In the genomic region with DNA sequence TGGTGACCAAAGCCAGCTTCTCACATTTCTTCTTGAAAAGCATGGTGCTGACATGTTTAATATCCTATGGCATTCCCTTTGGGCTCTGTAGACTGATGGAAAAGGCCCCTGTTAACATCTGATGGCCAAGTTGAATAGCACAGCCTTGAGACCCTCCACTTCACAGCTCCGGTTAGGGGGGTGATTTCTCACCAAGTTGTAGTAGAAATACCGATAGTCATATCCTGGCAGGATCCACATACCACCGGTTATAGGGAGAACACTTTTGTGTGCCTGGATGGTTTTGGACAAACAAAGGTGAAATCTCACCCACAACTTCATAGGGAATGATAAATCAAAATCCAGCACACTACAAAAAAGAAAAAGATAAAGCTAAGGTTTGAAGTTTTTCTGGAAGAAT, we compare ENCODE assay signal across 15 cellular contexts.
DNase-seq lines count a peak whose midpoint lies in the region; ATAC-seq and TF ChIP-seq lines count a peak whose summit lies in the region.
"Had no signal": no experiment of that assay in that cellular context is flagged by ENCODE, and none has a peak within 500 bp of the region (broad histone marks: within the 10 kb centered on the region; RNA-seq: fewer than 3 reads in every experiment).

No MANE protein-coding gene starts in this region.

- peak overlapping the region; percentile 25 for H2BK5ac ChIP-seq in IMR-90 (ENCODE audit: low read depth, low read length, poor library complexity, severe bottlenecking)

- DNase-seq in IMR-90, result no peak
- DNase-seq in endodermal cell, result no peak
- DNase-seq in mesothelial cell of epicardium (ENCODE audit: low spot score in 2 of 2, unreplicated experiment in 2 of 2), result no peak
- DNase-seq in osteocyte (ENCODE audit: extremely low spot score, unreplicated experiment), result no peak
- no peak for DNase-seq in Calu3
- no peak for DNase-seq in NCI-H1092 (lab: John Stamatoyannopoulos, UW)
- DNase-seq in NCI-H2029 (lab: John Stamatoyannopoulos, UW), result no peak
- DNase-seq in nucleus accumbens (lab: John Stamatoyannopoulos, UW), result no peak
- DNase-seq: ACHN; CD4-positive, CD25-positive, alpha-beta regulatory T cell; DMS153; DMS79 treated with DMSO at 0.1 percent for 48 hours; H7 had no signal

- peak overlapping the region; percentile 54 for H2BK120ac ChIP-seq in IMR-90 (ENCODE audit: low read depth, low read length)

- peak overlapping the region; percentile 65 for H2BK20ac ChIP-seq in IMR-90 (ENCODE audit: low read depth, low read length)

- no peak overlapping the region for H3K27ac Mint-ChIP-seq in endodermal cell
- H3K27ac Mint-ChIP-seq in mesothelial cell of epicardium, result peak overlapping the region; percentile 95
- H3K27ac Mint-ChIP-seq in osteocyte (ENCODE audit: unreplicated experiment), result peak overlapping the region; percentile 13
- no peak overlapping the region for H3K27ac Mint-ChIP-seq in Calu3 (ENCODE audit: unreplicated experiment)
- H3K27ac Mint-ChIP-seq: CD4-positive, CD25-positive, alpha-beta regulatory T cell; GM23338 had no signal

- no peak overlapping the region for H4K5ac ChIP-seq in IMR-90 (ENCODE audit: low read depth, low read length)

- H2AFZ ChIP-seq in IMR-90 (replicated peaks; ENCODE audit: low read length, poor library complexity), result no peak overlapping the region
- H2AFZ ChIP-seq: GM23338 had no signal

- intact Hi-C loops in IMR-90 (cut with micrococcal nuclease), result no loop called here
- intact Hi-C loops in Calu3 (cut with micrococcal nuclease; ENCODE audit: unreplicated experiment), result no loop called here

- dilution Hi-C loops in IMR-90 (cut with HindIII; ENCODE audit: low sequenced_read_pairs, unreplicated experiment), result no loop called here

- no peaks in the 10 kb centered on the region for H3K9me3 ChIP-seq in IMR-90 (ENCODE audit: control insufficient read depth, insufficient read depth, low read length)
- no peaks in the 10 kb centered on the region for H3K9me3 ChIP-seq in endodermal cell (ENCODE audit: control insufficient read depth, low read length)

- TF ChIP-seq POLR2A in IMR-90 (IDR thresholded peaks at IDR 0.05; ENCODE audit: low read depth, low read length), result no peak

- peak overlapping the region; percentile 43; the same call in 1 of the 3 replicates for H2BK15ac ChIP-seq in IMR-90 (ENCODE audit: low read depth, low read length)

- no peak overlapping the region for H3K56ac ChIP-seq in IMR-90 (ENCODE audit: extremely low read depth, insufficient read depth, low read length)

- H3K9me3 Mint-ChIP-seq in endodermal cell, result peaks cover 3% of the 10 kb centered on the region
- peaks cover 20% of the 10 kb centered on the region for H3K9me3 Mint-ChIP-seq in mesothelial cell of epicardium
- H3K9me3 Mint-ChIP-seq in osteocyte (ENCODE audit: unreplicated experiment), result no peaks in the 10 kb centered on the region
- H3K9me3 Mint-ChIP-seq in Calu3 (ENCODE audit: low read depth, unreplicated experiment), result peaks cover 6% of the 10 kb centered on the region
- H3K9me3 Mint-ChIP-seq: GM23338 had no signal

- POLR2A ChIA-PET in IMR-90 (lab: Charles Lee; ENCODE audit: unreplicated experiment), result no interaction called here

- peak overlapping the region; percentile 35; the same call in 1 of the 2 replicates for H2AK5ac ChIP-seq in IMR-90 (ENCODE audit: low read depth, low read length)

- H3K23ac ChIP-seq in IMR-90 (ENCODE audit: low read depth, low read length), result no peak overlapping the region

- H3K9me1 ChIP-seq in IMR-90 (ENCODE audit: insufficient read depth, low read length), result no peaks in the 10 kb centered on the region

- no peak overlapping the region for H3K27ac ChIP-seq in IMR-90 (ENCODE audit: insufficient read depth, low read length)
- peak overlapping the region; percentile 86 for H3K27ac ChIP-seq in endodermal cell (ENCODE audit: low read depth, low read length)
- H3K27ac ChIP-seq: BLaER1 treated with 17β-estradiol and CSF1 and Interleukin-3, amounts not matched to agents 10 nM and 100 nM had no signal

- 0 out of 2 replicates have a peak overlapping the region, but pooled peaks have one; percentile 4 for H4K91ac ChIP-seq in IMR-90 (ENCODE audit: insufficient read depth, low read depth, low read length)

- H3K14ac ChIP-seq in IMR-90 (replicated peaks; ENCODE audit: low read depth, low read length), result peak overlapping the region; percentile 5; the same call in 1 of the 2 replicates

- H3K36me3 Mint-ChIP-seq in endodermal cell (ENCODE audit: low read depth), result no peaks in the 10 kb centered on the region
- peaks cover 15% of the 10 kb centered on the region for H3K36me3 Mint-ChIP-seq in mesothelial cell of epicardium
- peaks cover 2% of the 10 kb centered on the region for H3K36me3 Mint-ChIP-seq in osteocyte (ENCODE audit: unreplicated experiment)
- H3K36me3 Mint-ChIP-seq in Calu3 (ENCODE audit: insufficient read depth, unreplicated experiment), result no peaks in the 10 kb centered on the region
- H3K36me3 Mint-ChIP-seq: CD4-positive, CD25-positive, alpha-beta regulatory T cell had no signal

- H2AK9ac ChIP-seq in IMR-90 (replicated peaks; ENCODE audit: low read depth, low read length, poor library complexity), result no peak overlapping the region

- H3K4me1 Mint-ChIP-seq in endodermal cell, result peaks cover 3% of the 10 kb centered on the region
- peaks cover 53% of the 10 kb centered on the region for H3K4me1 Mint-ChIP-seq in mesothelial cell of epicardium
- H3K4me1 Mint-ChIP-seq in osteocyte (ENCODE audit: unreplicated experiment), result peaks cover 19% of the 10 kb centered on the region
- H3K4me1 Mint-ChIP-seq in Calu3 (ENCODE audit: low read depth, unreplicated experiment), result no peaks in the 10 kb centered on the region
- H3K4me1 Mint-ChIP-seq: CD4-positive, CD25-positive, alpha-beta regulatory T cell had no signal

- H4K8ac ChIP-seq in IMR-90 (ENCODE audit: low read depth in 2 of 2, low read length in 2 of 2), result peak overlapping the region in 1 of 2 experiments; percentile 28; a peak in 2 of 4 replicates

- H3K4me3 Mint-ChIP-seq in endodermal cell, result no peak overlapping the region
- no peak overlapping the region for H3K4me3 Mint-ChIP-seq in mesothelial cell of epicardium
- no peak overlapping the region for H3K4me3 Mint-ChIP-seq in osteocyte (ENCODE audit: unreplicated experiment)
- H3K4me3 Mint-ChIP-seq in Calu3 (ENCODE audit: low read depth, unreplicated experiment), result no peak overlapping the region
- H3K4me3 Mint-ChIP-seq: CD4-positive, CD25-positive, alpha-beta regulatory T cell; GM23338 had no signal

- peaks cover 6% of the 10 kb centered on the region for H3K4me1 ChIP-seq in IMR-90 (ENCODE audit: control insufficient read depth, insufficient read depth, low read length)
- no peaks in the 10 kb centered on the region for H3K4me1 ChIP-seq in endodermal cell (ENCODE audit: control insufficient read depth, insufficient read depth, low read length)

- TF ChIP-seq CTCF in IMR-90 (conservative IDR thresholded peaks at IDR 0.05; ENCODE audit: low read depth, low read length) (no peak), endodermal cell (conservative IDR thresholded peaks at IDR 0.05) (no peak), mesothelial cell of epicardium (IDR thresholded peaks at IDR 0.05; ENCODE audit: unreplicated experiment) (no peak), osteocyte (IDR thresholded peaks at IDR 0.05) (no peak), Calu3 (IDR thresholded peaks at IDR 0.05; ENCODE audit: unreplicated experiment) (no peak)

- peak; percentile 9; the same call in 1 of the 2 replicates for ATAC-seq in IMR-90 (ENCODE audit: low read depth)

- peak overlapping the region; percentile 2; the same call in 1 of the 2 replicates for H3K18ac ChIP-seq in IMR-90 (ENCODE audit: low read depth, low read length)

- H3K9ac ChIP-seq in IMR-90 (ENCODE audit: low read depth, low read length) (no peak overlapping the region), endodermal cell (ENCODE audit: extremely low read depth, low read length, poor library complexity, severe bottlenecking) (no peak overlapping the region)
- H3K9ac ChIP-seq: BLaER1 treated with 17β-estradiol and CSF1 and Interleukin-3, amounts not matched to agents 10 nM and 100 nM had no signal

- no peaks in the 10 kb centered on the region for H3K79me1 ChIP-seq in IMR-90 (ENCODE audit: low read depth in 1 of 2, low read length in 2 of 2)

- no peak for TF ChIP-seq RAD21 in IMR-90 (IDR thresholded peaks at IDR 0.05; ENCODE audit: low read length)

- no peak overlapping the region for H3K4me2 ChIP-seq in IMR-90 (ENCODE audit: low read depth, low read length)
- H3K4me2 ChIP-seq: BLaER1 treated with 17β-estradiol and CSF1 and Interleukin-3, amounts not matched to agents 10 nM and 100 nM; GM23338 had no signal

- H3K27me3 ChIP-seq in IMR-90 (ENCODE audit: control insufficient read depth, insufficient read depth, low read length) (no peaks in the 10 kb centered on the region), endodermal cell (ENCODE audit: control insufficient read depth, insufficient read depth, low read length, poor library complexity, severe bottlenecking) (no peaks in the 10 kb centered on the region)
- H3K27me3 ChIP-seq: BLaER1 treated with 17β-estradiol and CSF1 and Interleukin-3, amounts not matched to agents 10 nM and 100 nM had no signal

- H3K4me3 ChIP-seq in IMR-90 (ENCODE audit: insufficient read depth, low read depth, low read length) (no peak overlapping the region), endodermal cell (ENCODE audit: low read length) (no peak overlapping the region)
- H3K4me3 ChIP-seq: BLaER1 treated with 17β-estradiol and CSF1 and Interleukin-3, amounts not matched to agents 10 nM and 100 nM; GM23338 had no signal

- WGBS in IMR-90 (ENCODE audit: extremely low coverage in 2 of 2, insufficient read length in 1 of 2), 2 experiments, result no CpG with 5 or more reads among the region's 3 CpGs
- WGBS in endodermal cell (ENCODE audit: insufficient coverage in 1 of 2, insufficient read length in 1 of 2), 2 experiments, result 70 to 92% methylated on average over 2 to 3 of the region's 3 CpGs

- CTCF ChIA-PET in IMR-90 (lab: Yijun Ruan, JAX), result interaction anchor here (0.7 kb wide), 1 partner anchor 15 kb away, joined by 3 read pairs; no protein-coding TSS in a partner anchor
- CTCF ChIA-PET in Calu3 (lab: Charles Lee), result no interaction called here

- in situ Hi-C loops in IMR-90 (cut with MboI; ENCODE audit: low sequenced_read_pairs), result no loop called here

- H3K36me3 ChIP-seq in IMR-90 (ENCODE audit: control insufficient read depth, insufficient read depth, low read length) (no peaks in the 10 kb centered on the region), endodermal cell (ENCODE audit: control insufficient read depth, insufficient read depth, low read length) (no peaks in the 10 kb centered on the region)

- peak overlapping the region; percentile 34 for H3K4ac ChIP-seq in IMR-90 (ENCODE audit: low read depth, low read length)

- BruUV-seq in IMR-90 (replicated peaks; lab: Mats Ljungman, UMichigan) (no TSS peak), Calu3 (replicated peaks; lab: Mats Ljungman, UMichigan) (no TSS peak)

- H4K20me1 ChIP-seq in IMR-90 (ENCODE audit: insufficient read depth, low read length), result no peaks in the 10 kb centered on the region
- H4K20me1 ChIP-seq: BLaER1 treated with 17β-estradiol and CSF1 and Interleukin-3, amounts not matched to agents 10 nM and 100 nM had no signal

- H3K27me3 Mint-ChIP-seq in endodermal cell (ENCODE audit: insufficient read depth) (no peaks in the 10 kb centered on the region), mesothelial cell of epicardium (ENCODE audit: low read depth) (no peaks in the 10 kb centered on the region), osteocyte (ENCODE audit: unreplicated experiment) (no peaks in the 10 kb centered on the region), Calu3 (ENCODE audit: unreplicated experiment) (no peaks in the 10 kb centered on the region)
- H3K27me3 Mint-ChIP-seq: CD4-positive, CD25-positive, alpha-beta regulatory T cell had no signal

Comparison
In these comparisons a context has a peak if more than half of its experiments do, and no peak if none do; other contexts are left out.
1. H3K27ac Mint-ChIP-seq: peak in mesothelial cell of epicardium (single experiment) and osteocyte (single experiment); none in endodermal cell (single experiment) and Calu3 (single experiment).